1 cellular context compared by ENCODE assay signal in genomic region chr10:99008106-99008505, GRCh38.
TF ChIP-seq lines count a peak whose summit lies in the region.

No MANE protein-coding gene starts in this region.

TF ChIP-seq in SK-N-SH treated with all-trans-retinoic acid at 6 μM for 48 hours, 23 proteins besides CTCF, POLR2A, EP300 and RAD21 (continued from another document):
- TF ChIP-seq CREB5 (CRISPR knock-in tag; IDR thresholded peaks at IDR 0.05; ENCODE audit: low read depth) (peak; percentile 92), ZNF8 (CRISPR knock-in tag; IDR thresholded peaks at IDR 0.05) (peak; percentile 51), BACH2 (CRISPR knock-in tag; IDR thresholded peaks at IDR 0.05; ENCODE audit: borderline replicate concordance) (peak; percentile 70; the same call in 1 of the 2 replicates), ZFP3 (CRISPR knock-in tag; IDR thresholded peaks at IDR 0.05) (0 out of 2 replicates have a peak, but pooled peaks have one; percentile 65), OSR1 (CRISPR knock-in tag; IDR thresholded peaks at IDR 0.05) (no peak), SNAI2 (CRISPR knock-in tag; IDR thresholded peaks at IDR 0.05) (no peak)
